1 cellular context compared by ENCODE assay signal in genomic region chr16:3030128-3030871, GRCh38.
TF ChIP-seq lines count a peak whose summit lies in the region.

No MANE protein-coding gene starts in this region.

TF ChIP-seq in K562, 482 proteins besides CTCF, POLR2A, EP300 and RAD21:
- TF ChIP-seq ZNF655 (CRISPR knock-in tag; IDR thresholded peaks at IDR 0.05) (no peak), SMARCA5 (IDR thresholded peaks at IDR 0.05) (no peak), ARID4B (CRISPR knock-in tag; IDR thresholded peaks at IDR 0.05) (no peak), ZFP36 (IDR thresholded peaks at IDR 0.05; ENCODE audit: low read depth, low read length, partially characterized antibody) (peak; percentile 12), RBBP5 (IDR thresholded peaks at IDR 0.05; ENCODE audit: borderline replicate concordance, insufficient read depth, low read length, poor library complexity, severe bottlenecking) (peak; percentile 5), TBP (optimal IDR thresholded peaks at IDR 0.05; ENCODE audit: low read depth, low read length) (no peak), KLF16 (IDR thresholded peaks at IDR 0.05) (no peak), ZNF24 (IDR thresholded peaks at IDR 0.05) (no peak), GABPA (tag; conservative IDR thresholded peaks at IDR 0.05; ENCODE audit: low read depth) (no peak)
